ENCODE assay signal across 8 cellular contexts in genomic region chr7:152436279-152437147, GRCh38. TPM values are rescaled to one million over a fixed set of nuclear protein-coding genes. Genes with fewer than 3 reads are reported as not detected.
DNase-seq lines count a peak whose midpoint lies in the region; ATAC-seq and TF ChIP-seq lines count a peak whose summit lies in the region.

No MANE protein-coding gene starts in this region.

- intact Hi-C loops in dorsolateral prefrontal cortex (cut with DNase I): loop anchor here (1.0 to 10.0 kb wide), 4 partner anchors 28 to 241 kb away; partner anchors contain the start of gene XRCC2 (in 2 of the 2)
- intact Hi-C loops in right lobe of liver (cut with DNase I): no loop called here

- under 1% methylated on average over 35 of the region's 118 CpGs for WGBS in right lobe of liver (ENCODE audit: insufficient coverage, low coverage, low lambda C conversion rate, missing lambda C conversion rate)

- DNase-seq in GM19240 (ENCODE audit: insufficient read length, low spot score) (peak; percentile 85), NCI-H748 (lab: John Stamatoyannopoulos, UW; ENCODE audit: unreplicated experiment) (peak; percentile 84), dorsolateral prefrontal cortex (peak; percentile 81 to 95 (median 92)), right lobe of liver (peak; percentile 94 to 96 (median 95))
- DNase-seq in activated CD4-positive, alpha-beta T cell treated with anti-CD3 and anti-CD28 coated beads, Interleukin-2, amount 50 U/mL, for 48 hours: peak; percentile 86 to 87
- peak; percentile 87 for DNase-seq in stimulated activated CD4-positive, alpha-beta T cell treated with anti-CD3 and anti-CD28 coated beads, Interleukin-4, amount 100 ng/mL, for 24 hours

- ATAC-seq in HG03457 (IDR thresholded peaks at IDR 0.05; ENCODE audit: unreplicated experiment) (peak; percentile 40), right lobe of liver (peak; percentile 89 to 92 (median 90))

- TF ChIP-seq POLR2A in right lobe of liver (IDR thresholded peaks at IDR 0.05): peak; percentile 55

- no peaks in the 10 kb centered on the region for H3K27me3 ChIP-seq in BLaER1
- H3K27me3 ChIP-seq in dorsolateral prefrontal cortex: no peaks in the 10 kb centered on the region
- H3K27me3 ChIP-seq in right lobe of liver: no peaks in the 10 kb centered on the region

- H3K9me3 ChIP-seq in BLaER1 (no peaks in the 10 kb centered on the region), right lobe of liver (no peaks in the 10 kb centered on the region)

- peak overlapping the region; percentile 86 for H3K9ac ChIP-seq in BLaER1

- peak in 8 of 56 donors; percentile 10 to 25 (median 18) for TF ChIP-seq CTCF in dorsolateral prefrontal cortex (IDR thresholded peaks at IDR 0.05 in 54 of 56, conservative IDR thresholded peaks at IDR 0.05 in 2 of 56; ENCODE audit: low read depth in 1 of 56, partially characterized antibody in 56 of 56)
- TF ChIP-seq CTCF in right lobe of liver (IDR thresholded peaks at IDR 0.05): no peak

- H3K4me2 ChIP-seq in BLaER1: peak overlapping the region; percentile 71

- H4K20me1 ChIP-seq in BLaER1: peaks cover 36% of the 10 kb centered on the region

- H3K27ac ChIP-seq in BLaER1 (peak overlapping the region; percentile 96), dorsolateral prefrontal cortex (peak overlapping the region; percentile 49 to 99 (median 95)), right lobe of liver (peak overlapping the region; percentile 94 to 96 (median 95))

- H3K4me3 ChIP-seq in BLaER1: peak overlapping the region; percentile 86
- H3K4me3 ChIP-seq in dorsolateral prefrontal cortex: peak overlapping the region; percentile 50 to 87 (median 67)
- H3K4me3 ChIP-seq in right lobe of liver: peak overlapping the region; percentile 57 to 61 (median 58)

- H3K36me3 ChIP-seq in BLaER1 (no peaks in the 10 kb centered on the region), right lobe of liver (no peaks in the 10 kb centered on the region)

- peaks cover 26% of the 10 kb centered on the region for H3K4me1 ChIP-seq in BLaER1
- H3K4me1 ChIP-seq in right lobe of liver: peaks cover 0 to 24% (median 5%) of the 10 kb centered on the region in 4 donors

RNA-seq across cellular contexts. Expression of gene KMT2C, which starts 0.7 kb away (rescaled TPM):
- total RNA-seq in dorsolateral prefrontal cortex: 100 to 1,000 TPM in 111 of 120 experiments, 10 to 100 TPM in 9; 87.9 to 186 (median 125) TPM
- total RNA-seq in right lobe of liver: 10 to 100 TPM; 20.6 to 32.0 (median 29.9) TPM

Comparison
In these comparisons a context has a peak if more than half of its experiments do, and no peak if none do; other contexts are left out.
1. Peak in every context shown above with its lines: DNase-seq, ATAC-seq, H3K4me3 ChIP-seq and H3K27ac ChIP-seq.
2. intact Hi-C loops: an anchor here in dorsolateral prefrontal cortex (1.0 to 10.0 kb wide); none called in right lobe of liver.